ENCODE assay signal across 1 cellular context in the genomic region with DNA sequence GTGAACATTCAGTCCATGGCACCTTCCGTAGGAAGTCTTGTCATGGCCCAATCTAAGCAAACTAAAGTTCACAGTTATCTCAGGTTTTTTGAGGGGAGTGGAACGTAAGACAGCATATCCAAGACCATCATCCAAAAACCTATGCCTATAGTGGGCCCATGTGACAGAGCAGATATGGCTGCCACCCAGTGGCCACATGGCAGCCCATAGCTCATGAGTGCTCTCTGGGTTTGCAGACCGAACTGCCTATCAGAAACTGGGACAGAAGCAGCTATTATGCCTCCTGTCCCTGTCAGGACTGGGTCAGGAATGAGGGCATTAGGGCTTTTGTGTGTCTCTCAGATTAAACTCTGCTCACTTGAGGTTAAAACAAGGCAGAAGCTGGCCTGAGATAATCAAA.
A peak's percentile ranks its signal among the peaks of the same experiment; 100 is the strongest.
TF ChIP-seq lines count a peak whose summit lies in the region.

No MANE protein-coding gene starts in this region.

TF ChIP-seq in H1, 55 proteins besides CTCF, POLR2A, EP300 and RAD21:
- TF ChIP-seq SUZ12 (IDR thresholded peaks at IDR 0.05; ENCODE audit: low read length) (no peak), RXRA (IDR thresholded peaks at IDR 0.05; ENCODE audit: insufficient read depth, low read depth, low read length) (no peak), EZH2 (IDR thresholded peaks at IDR 0.05; ENCODE audit: low read depth, low read length, severe bottlenecking) (no peak), MAFK (IDR thresholded peaks at IDR 0.05; ENCODE audit: low read depth, low read length) (no peak), BRCA1 (IDR thresholded peaks at IDR 0.05; ENCODE audit: low read depth, low read length) (no peak), SRF (IDR thresholded peaks at IDR 0.05; ENCODE audit: low read depth, low read length) (no peak)
- TF ChIP-seq, protein P1, sequence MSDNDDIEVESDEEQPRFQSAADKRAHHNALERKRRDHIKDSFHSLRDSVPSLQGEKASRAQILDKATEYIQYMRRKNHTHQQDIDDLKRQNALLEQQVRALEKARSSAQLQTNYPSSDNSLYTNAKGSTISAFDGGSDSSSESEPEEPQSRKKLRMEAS (IDR thresholded peaks at IDR 0.05), result 0 out of 2 replicates have a peak, but pooled peaks have one; percentile 22
